Comparison of ENCODE assay signal across 23 cellular contexts in genomic region chr13:82323101-82323500, GRCh38.
"Had no signal": no experiment of that assay in that cellular context is flagged by ENCODE, and none has a peak within 500 bp of the region (broad histone marks: within the 10 kb centered on the region; RNA-seq: fewer than 3 reads in every experiment).

No MANE protein-coding gene starts in this region.

- H3K4me2 ChIP-seq: neural progenitor cell had no signal

- H3K9ac ChIP-seq: neural progenitor cell, parathyroid adenoma had no signal

- H3K4me1 ChIP-seq: esophagus muscularis mucosa, foreskin keratinocyte, left lung, lower lobe of right lung, neural progenitor cell, parathyroid adenoma, spleen, tibial nerve had no signal

- H3K36me3 Mint-ChIP-seq: activated naive CD8-positive, alpha-beta T cell; neural progenitor cell had no signal

- H3K4me3 Mint-ChIP-seq: activated CD4-positive, alpha-beta T cell treated with anti-CD3 and anti-CD28 coated beads for 36 hours; activated naive CD8-positive, alpha-beta T cell; activated T-cell treated with anti-CD3 and anti-CD28 coated beads, Interleukin-2, amount 50 U/mL, for 72 hours; central memory CD8-positive, alpha-beta T cell; dendritic cell treated with granulocyte-macrophage colony-stimulating factor and Interleukin-4, amounts not matched to agents 40 ng/mL and 50 ng/mL, for 4 days; endodermal cell; natural killer cell; neural progenitor cell had no signal

- H3K4me3 ChIP-seq: esophagus muscularis mucosa, left lung, lower lobe of right lung, neural progenitor cell, spleen, tibial nerve had no signal

- H3K9me3 ChIP-seq: esophagus muscularis mucosa had no signal

- H3K79me2 ChIP-seq: parathyroid adenoma had no signal

- H3K27ac ChIP-seq: esophagus muscularis mucosa, foreskin keratinocyte, left lung, lower lobe of right lung, neural progenitor cell, parathyroid adenoma, spleen, tibial nerve had no signal

- H3K36me3 ChIP-seq: esophagus muscularis mucosa, left lung, lower lobe of right lung, neural progenitor cell, spleen, tibial nerve had no signal

- H3K4me1 Mint-ChIP-seq: activated CD4-positive, alpha-beta T cell treated with anti-CD3 and anti-CD28 coated beads for 36 hours; central memory CD8-positive, alpha-beta T cell; endodermal cell; natural killer cell; neural progenitor cell had no signal

- H2AFZ ChIP-seq: neural progenitor cell, parathyroid adenoma had no signal

- H3K27me3 Mint-ChIP-seq: activated CD4-positive, alpha-beta T cell treated with anti-CD3 and anti-CD28 coated beads for 36 hours; activated naive CD8-positive, alpha-beta T cell; central memory CD8-positive, alpha-beta T cell; dendritic cell treated with granulocyte-macrophage colony-stimulating factor and Interleukin-4, amounts not matched to agents 40 ng/mL and 50 ng/mL, for 4 days had no signal

- ATAC-seq: activated CD4-positive, alpha-beta T cell treated with anti-CD3 and anti-CD28 coated beads for 36 hours; activated T-cell treated with anti-CD3 and anti-CD28 coated beads, Interleukin-2, amount 50 U/mL, for 72 hours; foreskin keratinocyte; left lung; lower lobe of right lung; natural killer cell; right cardiac atrium had no signal

- H3K27ac Mint-ChIP-seq: activated CD4-positive, alpha-beta T cell treated with anti-CD3 and anti-CD28 coated beads for 36 hours; activated naive CD8-positive, alpha-beta T cell; activated T-cell treated with anti-CD3 and anti-CD28 coated beads, Interleukin-2, amount 50 U/mL, for 72 hours; dendritic cell treated with granulocyte-macrophage colony-stimulating factor and Interleukin-4, amounts not matched to agents 40 ng/mL and 50 ng/mL, for 4 days; endodermal cell; natural killer cell; neural progenitor cell had no signal

- H3K27me3 ChIP-seq: esophagus muscularis mucosa, foreskin keratinocyte, left lung, neural progenitor cell, spleen, tibial nerve had no signal

- DNase-seq: activated CD4-positive, alpha-beta T cell treated with anti-CD3 and anti-CD28 coated beads for 36 hours; activated CD4-positive, CD25-positive, alpha-beta regulatory T cell; activated naive CD4-positive, alpha-beta T cell; activated T-cell treated with anti-CD3 and anti-CD28 coated beads for 4 hours; activated T-cell treated with anti-CD3 and anti-CD28 coated beads, Interleukin-2, amount 50 U/mL, for 72 hours; anterior cingulate cortex; endodermal cell; foreskin keratinocyte; left lung; lower lobe of right lung; mesendoderm; natural killer cell; occipital lobe; right cardiac atrium; spleen; stimulated activated naive CD4-positive, alpha-beta T cell treated with Interleukin-2 at 50 U/mL for 16 hours had no signal
